10 cellular contexts compared by ENCODE assay signal in the genomic region with DNA sequence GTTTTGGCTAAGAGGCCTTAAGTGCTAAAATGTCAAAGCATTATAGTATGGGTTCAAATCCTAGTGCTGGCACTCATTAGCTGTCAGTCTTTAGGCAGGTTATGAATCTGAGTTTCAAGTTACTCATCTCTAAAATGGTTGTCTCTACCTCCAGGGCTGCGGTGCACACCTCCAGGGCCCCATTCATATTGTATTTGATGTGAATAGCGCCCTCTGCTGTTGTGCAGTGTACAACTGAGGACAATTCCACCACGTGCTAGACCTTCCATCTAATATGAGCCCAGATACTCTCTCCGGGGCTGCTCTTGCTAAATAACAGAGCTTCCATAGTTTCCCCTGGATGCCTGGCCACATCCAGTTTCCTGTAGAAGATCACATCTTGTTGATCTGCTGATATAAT. TPM values are rescaled to one million over a fixed set of nuclear protein-coding genes. Genes with fewer than 3 reads are reported as not detected.
DNase-seq lines count a peak whose midpoint lies in the region; ATAC-seq and TF ChIP-seq lines count a peak whose summit lies in the region.
"Had no signal": no experiment of that assay in that cellular context is flagged by ENCODE, and none has a peak within 500 bp of the region (broad histone marks: within the 10 kb centered on the region; RNA-seq: fewer than 3 reads in every experiment).

No MANE protein-coding gene starts in this region.

- no peaks in the 10 kb centered on the region for H3K79me1 ChIP-seq in trophoblast cell (ENCODE audit: low read length)

- H2BK5ac ChIP-seq in trophoblast cell (ENCODE audit: low read depth, low read length, poor library complexity) = no peak overlapping the region

- peak; percentile 80 to 83 for TF ChIP-seq CTCF in GM23338 (conservative IDR thresholded peaks at IDR 0.05; ENCODE audit: low read depth in 2 of 2)

- H3K36me3 ChIP-seq in GM23338 (ENCODE audit: insufficient read depth) (no peaks in the 10 kb centered on the region), trophoblast cell (ENCODE audit: control insufficient read depth in 1 of 2, insufficient read depth in 2 of 2, low read length in 2 of 2) (peaks cover 7 to 15% of the 10 kb centered on the region in 2 experiments)

- POLR2A ChIA-PET in T-cell (lab: Charles Lee) = no interaction called here

- ATAC-seq in GM23338 (peak; percentile 96), T-cell (replicated peaks in 1 of 4) (peak; percentile 72 to 85 (median 76)), HG02798 (IDR thresholded peaks at IDR 0.05; ENCODE audit: poor library complexity, unreplicated experiment) (no peak), HG03571 (IDR thresholded peaks at IDR 0.05; ENCODE audit: unreplicated experiment) (no peak), HG02973 (IDR thresholded peaks at IDR 0.05; ENCODE audit: unreplicated experiment) (no peak)

- H4K8ac ChIP-seq in trophoblast cell (ENCODE audit: low read depth, low read length) = no peak overlapping the region

- no peak overlapping the region for H3K4me3 ChIP-seq in GM23338
- no peak overlapping the region for H3K4me3 ChIP-seq in trophoblast cell (ENCODE audit: low read depth, low read length)
- H3K4me3 ChIP-seq: SJSA1, skin epidermis had no signal

- no peak overlapping the region for H3K4ac ChIP-seq in trophoblast cell (ENCODE audit: low read depth, low read length)

- H3K14ac ChIP-seq in trophoblast cell (ENCODE audit: low read length) = no peak overlapping the region

- peaks cover 4% of the 10 kb centered on the region for H3K27me3 Mint-ChIP-seq in GM23338 (ENCODE audit: insufficient read depth, low read depth, poor library complexity)
- H3K27me3 Mint-ChIP-seq in T-cell = no peaks in the 10 kb centered on the region

- H3K4me1 Mint-ChIP-seq in GM23338 (0 out of 3 replicates have a peak, but pooled peaks cover 4% of the 10 kb centered on the region), T-cell (peaks cover 76 to 84% (median 81%) of the 10 kb centered on the region in 3 donors)

- peaks cover 3% of the 10 kb centered on the region for H3K9me3 ChIP-seq in trophoblast cell (ENCODE audit: insufficient read depth, low read depth, low read length)
- H3K9me3 ChIP-seq: SJSA1 had no signal

- no peak overlapping the region for H2BK12ac ChIP-seq in trophoblast cell (ENCODE audit: low read length)

- WGBS in trophoblast cell (ENCODE audit: extremely low coverage, insufficient coverage, insufficient read length) = no CpG with 5 or more reads among the region's 4 CpGs

- no peak overlapping the region for H3K9ac ChIP-seq in trophoblast cell (ENCODE audit: low read length)

- H3K36me3 Mint-ChIP-seq in GM23338 (ENCODE audit: low read depth) (peaks cover 12% of the 10 kb centered on the region), T-cell (peaks cover 51% of the 10 kb centered on the region)

- H3K79me2 ChIP-seq in GM23338 (replicated peaks; ENCODE audit: insufficient read depth) (no peaks in the 10 kb centered on the region), trophoblast cell (ENCODE audit: control insufficient read depth, insufficient read depth, low read length, poor library complexity) (no peaks in the 10 kb centered on the region)

- no peak overlapping the region for H2BK120ac ChIP-seq in trophoblast cell (ENCODE audit: insufficient read depth, low read length, poor library complexity)

- H4K91ac ChIP-seq in trophoblast cell (ENCODE audit: low read depth, low read length) = no peak overlapping the region

- no peaks in the 10 kb centered on the region for H3K9me2 ChIP-seq in GM23338 (ENCODE audit: insufficient read depth)

- H3K4me2 ChIP-seq in GM23338 = no peak overlapping the region
- H3K4me2 ChIP-seq in trophoblast cell (ENCODE audit: low read length) = no peak overlapping the region

- no peaks in the 10 kb centered on the region; the same call in 1 of the 2 replicates for H3F3A ChIP-seq in GM23338 (replicated peaks; ENCODE audit: low read depth)

- CTCF ChIA-PET in T-cell (lab: Charles Lee) = interaction anchor here (0.6 to 5.9 kb wide), 20 partner anchors 17 to 68 kb away, joined by 3 to 75 read pairs (median 5); partner anchors contain the start of genes OXNAD1 (in 2 of the 2) and DPH3 (in 1 of the 2)

- no peak overlapping the region for H4K12ac ChIP-seq in trophoblast cell (ENCODE audit: low read depth, low read length)

- no peak overlapping the region for H3K18ac ChIP-seq in trophoblast cell (ENCODE audit: low read length)

- peak; percentile 85 for DNase-seq in GM23338 (ENCODE audit: low spot score)
- DNase-seq in T-cell = peak; percentile 58 to 91 (median 76)
- peak; percentile 69 for DNase-seq in activated naive CD8-positive, alpha-beta T cell treated with anti-CD3 and anti-CD28 coated beads, Interleukin-2, amount 50 U/mL, for 16 hours (ENCODE audit: low read depth, low spot score)
- DNase-seq in trophoblast cell = peak; percentile 32 to 69
- DNase-seq in occipital lobe (lab: John Stamatoyannopoulos, UW) = no peak

- H3K9me3 Mint-ChIP-seq in GM23338 (no peaks in the 10 kb centered on the region), T-cell (no peaks in the 10 kb centered on the region)

- H2AK5ac ChIP-seq in trophoblast cell (ENCODE audit: low read length) = no peak overlapping the region

- no peaks in the 10 kb centered on the region; the same call in none of the 2 replicates for H4K20me1 ChIP-seq in GM23338 (replicated peaks; ENCODE audit: insufficient read depth)

- peaks cover 5% of the 10 kb centered on the region; the same call in 1 of the 2 replicates for H3K4me1 ChIP-seq in GM23338 (ENCODE audit: insufficient read depth)
- no peaks in the 10 kb centered on the region for H3K4me1 ChIP-seq in trophoblast cell (ENCODE audit: control insufficient read depth in 1 of 2, insufficient read depth in 2 of 2, low read length in 2 of 2)
- H3K4me1 ChIP-seq: SJSA1 had no signal

- H3K27ac Mint-ChIP-seq in GM23338 (0 out of 2 replicates have a peak overlapping the region, but pooled peaks have one; percentile 46), T-cell (peak overlapping the region; percentile 91 to 98)

- H2AFZ ChIP-seq in GM23338 (no peak overlapping the region), trophoblast cell (ENCODE audit: insufficient read depth, low read length, poor library complexity) (no peak overlapping the region)

- H3K27me3 ChIP-seq in GM23338 (ENCODE audit: insufficient read depth) (no peaks in the 10 kb centered on the region), trophoblast cell (ENCODE audit: insufficient read depth, low read length) (no peaks in the 10 kb centered on the region)
- H3K27me3 ChIP-seq: SJSA1 had no signal

- no peak overlapping the region for H3K27ac ChIP-seq in GM23338 (ENCODE audit: low read depth)
- H3K27ac ChIP-seq in trophoblast cell (ENCODE audit: low read depth, low read length) = no peak overlapping the region
- H3K27ac ChIP-seq: SJSA1 had no signal

- H3K23ac ChIP-seq in trophoblast cell (ENCODE audit: low read length) = no peak overlapping the region

- H3K4me3 Mint-ChIP-seq in GM23338 (no peak overlapping the region), T-cell (peak overlapping the region in 2 of 3 donors; percentile 28 to 81)

TF ChIP-seq in GM23338, 12 proteins besides CTCF, POLR2A, EP300 and RAD21:
- TF ChIP-seq ZNF331 (CRISPR knock-in tag; IDR thresholded peaks at IDR 0.05; ENCODE audit: low read depth) (no peak), EZH2phosphoT487 (IDR thresholded peaks at IDR 0.05; ENCODE audit: unreplicated experiment) (no peak), JUNB (IDR thresholded peaks at IDR 0.05; ENCODE audit: unreplicated experiment) (no peak), NANOG (IDR thresholded peaks at IDR 0.05; ENCODE audit: borderline replicate concordance) (no peak), STAT1 (IDR thresholded peaks at IDR 0.05; ENCODE audit: unreplicated experiment) (no peak), REST (IDR thresholded peaks at IDR 0.05; ENCODE audit: unreplicated experiment) (no peak)

RNA-seq across cellular contexts. Expression of gene OXNAD1, which starts 54.3 kb away (rescaled TPM):
- total RNA-seq in GM23338 (2014; rRNA removed; shearing (Covaris generic)) = 34.2 and 39.4 TPM in 2 replicates
- 20.0 and 22.9 TPM in 2 replicates for polyA plus RNA-seq in GM23338 (2016; fragmentation: Nextera tagmentation; extraction: Ambion mirVana)
- total RNA-seq in T-cell = 100 to 1,000 TPM in 3 of 5 donors, 10 to 100 TPM in 2; 78.5 to 218 (median 101) TPM
- 6.6 and 7.1 TPM in 2 replicates for polyA plus RNA-seq in trophoblast cell (2013)
- 16.4 TPM for total RNA-seq in occipital lobe

RNA-seq across cellular contexts. Expression of gene DPH3, which starts 54.6 kb away (rescaled TPM):
- total RNA-seq in GM23338 (2014; rRNA removed; shearing (Covaris generic)) = 14.0 and 15.3 TPM in 2 replicates
- polyA plus RNA-seq in GM23338 (2016; fragmentation: Nextera tagmentation; extraction: Ambion mirVana) = 84.3 and 91.7 TPM in 2 replicates
- total RNA-seq in T-cell = 10 to 100 TPM; 13.1 to 19.0 (median 14.4) TPM
- polyA plus RNA-seq in trophoblast cell (2013) = 27.3 and 28.8 TPM in 2 replicates
- total RNA-seq in occipital lobe = 18.7 TPM

Comparison
In these comparisons a context has a peak if more than half of its experiments do, and no peak if none do; other contexts are left out.
1. ATAC-seq: peak in GM23338 (single experiment) and T-cell (4 of 4); none in HG02798 (single experiment), HG03571 (single experiment) and HG02973 (single experiment).